ENCODE assay signal across 8 cellular contexts in genomic region chr1:67427947-67428346, GRCh38. TPM values are rescaled to one million over a fixed set of nuclear protein-coding genes. Genes with fewer than 3 reads are reported as not detected.
A peak's percentile ranks its signal among the peaks of the same experiment; 100 is the strongest.
DNase-seq lines count a peak whose midpoint lies in the region; ATAC-seq and TF ChIP-seq lines count a peak whose summit lies in the region.

No MANE protein-coding gene starts in this region.

- peak overlapping the region; percentile 83 to 88 for H3K4me3 ChIP-seq in ascending aorta
- peak overlapping the region; percentile 79 to 99 (median 91) for H3K4me3 ChIP-seq in liver (ENCODE audit: low read depth in 1 of 3, low read length in 3 of 3)
- H3K4me3 ChIP-seq in tibial artery: peak overlapping the region; percentile 81 to 84

- H3K27me3 Mint-ChIP-seq in activated T-cell treated with anti-CD3 and anti-CD28 coated beads, Interleukin-2, amount 50 U/mL, for 72 hours (ENCODE audit: low read depth): no peaks in the 10 kb centered on the region

- H3K4me1 ChIP-seq in ascending aorta (peaks cover 0 to 18% of the 10 kb centered on the region in 2 donors), liver (ENCODE audit: control insufficient read depth in 4 of 4, insufficient read depth in 4 of 4, low read length in 3 of 4) (peaks cover 3 to 21% (median 7%) of the 10 kb centered on the region in 4 donors), tibial artery (peaks cover 0 to 42% (median 15%) of the 10 kb centered on the region in 4 donors)

- H3K27ac ChIP-seq in ascending aorta (no peak overlapping the region), liver (ENCODE audit: low read depth in 1 of 2, low read length in 2 of 2) (peak overlapping the region in 1 of 2 donors; percentile 14), tibial artery (peak overlapping the region in 1 of 2 donors; percentile 19)

- TF ChIP-seq CTCF in ascending aorta (IDR thresholded peaks at IDR 0.05) (no peak), liver (IDR thresholded peaks at IDR 0.05; ENCODE audit: low read depth, low read length, missing input control) (no peak), tibial artery (IDR thresholded peaks at IDR 0.05) (no peak)

- peaks cover 32 to 68% of the 10 kb centered on the region in 2 donors for H3K36me3 Mint-ChIP-seq in activated T-cell treated with anti-CD3 and anti-CD28 coated beads, Interleukin-2, amount 50 U/mL, for 72 hours (ENCODE audit: insufficient read depth in 2 of 2)

- H3K9ac ChIP-seq in liver (ENCODE audit: low read depth in 1 of 2, low read length in 2 of 2): peak overlapping the region; percentile 79 to 89

- ATAC-seq in activated T-cell treated with anti-CD3 and anti-CD28 coated beads, Interleukin-2, amount 50 U/mL, for 72 hours (replicated peaks in 1 of 2): no peak

- no peak for TF ChIP-seq RAD21 in liver (IDR thresholded peaks at IDR 0.05)

- no peak for DNase-seq in activated T-cell treated with anti-CD3 and anti-CD28 coated beads, Interleukin-2, amount 50 U/mL, for 72 hours
- DNase-seq in activated T-cell treated with anti-CD3 and anti-CD28 coated beads, Interleukin-2, amount 50 U/mL, for 1 hour: no peak
- DNase-seq in ascending aorta (ENCODE audit: low spot score in 2 of 2) (no peak), tibial artery (no peak), DMS153 (lab: John Stamatoyannopoulos, UW) (no peak), RPMI8226 (no peak)
- DNase-seq in stimulated activated CD4-positive, alpha-beta T cell treated with anti-CD3 and anti-CD28 coated beads, Interleukin-15, amount 100 ng/mL, for 24 hours: no peak

- under 1% methylated on average over 3 of the region's 3 CpGs for WGBS in liver

- no peaks in the 10 kb centered on the region for H3K9me3 Mint-ChIP-seq in activated T-cell treated with anti-CD3 and anti-CD28 coated beads, Interleukin-2, amount 50 U/mL, for 72 hours

- H3K36me3 ChIP-seq in ascending aorta: peaks cover 16 to 30% of the 10 kb centered on the region in 2 donors
- peaks cover 8 to 29% (median 24%) of the 10 kb centered on the region in 4 donors for H3K36me3 ChIP-seq in liver (ENCODE audit: control insufficient read depth in 4 of 4, insufficient read depth in 3 of 4, low read depth in 1 of 4, low read length in 3 of 4)
- H3K36me3 ChIP-seq in tibial artery: peaks cover 29 to 32% (median 29%) of the 10 kb centered on the region in 3 donors

- intact Hi-C loops in ascending aorta (cut with DNase I) (loop anchor here (2.0 kb wide), 1 partner anchor 73 kb away; no protein-coding TSS in a partner anchor), tibial artery (cut with DNase I; ENCODE audit: low total_unique reads) (loop anchor here (10.0 kb wide), 1 partner anchor 67 kb away; no protein-coding TSS in a partner anchor)

- peaks cover 69% of the 10 kb centered on the region for H3K4me1 Mint-ChIP-seq in activated T-cell treated with anti-CD3 and anti-CD28 coated beads, Interleukin-2, amount 50 U/mL, for 72 hours (ENCODE audit: low read depth)

- H3K9me3 ChIP-seq in ascending aorta: no peaks in the 10 kb centered on the region
- H3K9me3 ChIP-seq in liver (ENCODE audit: control insufficient read depth in 4 of 4, low read length in 3 of 4): no peaks in the 10 kb centered on the region
- H3K9me3 ChIP-seq in tibial artery: no peaks in the 10 kb centered on the region

- H3K27ac Mint-ChIP-seq in activated T-cell treated with anti-CD3 and anti-CD28 coated beads, Interleukin-2, amount 50 U/mL, for 72 hours: peak overlapping the region; percentile 100

- H3K4me3 Mint-ChIP-seq in activated T-cell treated with anti-CD3 and anti-CD28 coated beads, Interleukin-2, amount 50 U/mL, for 72 hours: peak overlapping the region; percentile 89 to 100

- no peaks in the 10 kb centered on the region for H3K27me3 ChIP-seq in ascending aorta
- no peaks in the 10 kb centered on the region for H3K27me3 ChIP-seq in liver (ENCODE audit: control insufficient read depth in 4 of 4, insufficient read depth in 4 of 4, low read length in 3 of 4)
- no peaks in the 10 kb centered on the region for H3K27me3 ChIP-seq in tibial artery

TF ChIP-seq in liver, 16 proteins besides CTCF, POLR2A, EP300 and RAD21:
- TF ChIP-seq HNF4A (conservative IDR thresholded peaks at IDR 0.05): no peak
- TF ChIP-seq ATF3 (IDR thresholded peaks at IDR 0.05): no peak
- no peak for TF ChIP-seq TAF1 (conservative IDR thresholded peaks at IDR 0.05)
- TF ChIP-seq FOXA2 (IDR thresholded peaks at IDR 0.05): no peak
- no peak for TF ChIP-seq NR2F2 (IDR thresholded peaks at IDR 0.05)
- TF ChIP-seq YY1 (IDR thresholded peaks at IDR 0.05): peak; percentile 4
- no peak for TF ChIP-seq HNF4G (IDR thresholded peaks at IDR 0.05)
- TF ChIP-seq MAX (IDR thresholded peaks at IDR 0.05): no peak

RNA-seq across cellular contexts. Expression of gene SERBP1, which starts 2.3 kb away (rescaled TPM):
- 100 to 1,000 TPM; 288 to 386 TPM for total RNA-seq in activated T-cell treated with anti-CD3 and anti-CD28 coated beads, Interleukin-2, amount 50 U/mL, for 72 hours
- total RNA-seq in ascending aorta (125 TPM), liver (100 to 1,000 TPM; 134 to 140 TPM)
- polyA plus RNA-seq in liver: 10 to 100 TPM; 66.6 to 99.1 TPM
